Comparison of ENCODE assay signal across 8 cellular contexts in genomic region chr19:16325161-16325527, GRCh38. TPM values are rescaled to one million over a fixed set of nuclear protein-coding genes. Genes with fewer than 3 reads are reported as not detected.
DNase-seq lines count a peak whose midpoint lies in the region; ATAC-seq and TF ChIP-seq lines count a peak whose summit lies in the region.

No MANE protein-coding gene starts in this region.

- H3K9me3 Mint-ChIP-seq in Calu3 (ENCODE audit: low read depth, unreplicated experiment) (no peaks in the 10 kb centered on the region), H9 (peaks cover 0 to 2% of the 10 kb centered on the region in 2 experiments; a peak in 3 of 5 replicates)

- H3K4me1 ChIP-seq in H9 (ENCODE audit: insufficient read depth, low read length): no peaks in the 10 kb centered on the region
- peaks cover 46% of the 10 kb centered on the region for H3K4me1 ChIP-seq in mononuclear cell (ENCODE audit: insufficient read depth, low read length)
- no peaks in the 10 kb centered on the region for H3K4me1 ChIP-seq in urinary bladder (ENCODE audit: insufficient read depth)

- H2BK15ac ChIP-seq in H9 (ENCODE audit: low read depth, low read length): no peak overlapping the region

- no peak overlapping the region for H3K23ac ChIP-seq in H9 (ENCODE audit: insufficient read length, low read depth, low read length)

- H3K9me3 ChIP-seq in H9 (ENCODE audit: control insufficient read depth, low read depth, low read length): no peaks in the 10 kb centered on the region
- H3K9me3 ChIP-seq in T-helper 17 cell (ENCODE audit: control insufficient read depth, low read length, poor library complexity, severe bottlenecking): no peaks in the 10 kb centered on the region
- no peaks in the 10 kb centered on the region for H3K9me3 ChIP-seq in mononuclear cell (ENCODE audit: low read depth, low read length)

- CTCF ChIA-PET in Calu3 (lab: Charles Lee): interaction anchor here (0.5 to 1.7 kb wide), 2 partner anchors 58 to 163 kb away, joined by 4 to 5 read pairs; no protein-coding TSS in a partner anchor

- H4K91ac ChIP-seq in H9 (ENCODE audit: insufficient read length, low read depth, low read length): no peak overlapping the region

- peak overlapping the region; percentile 60 for H3K4me2 ChIP-seq in H9 (ENCODE audit: insufficient read depth, insufficient read length, low read length)

- H2AFZ ChIP-seq in H9 (ENCODE audit: low read length): no peak overlapping the region

- H2BK5ac ChIP-seq in H9 (ENCODE audit: insufficient read length, low read length): no peak overlapping the region

- H3K27ac ChIP-seq in H9 (ENCODE audit: insufficient read length, low read depth, low read length): no peak overlapping the region
- peak overlapping the region in 54 of 59 donors; percentile 33 to 94 (median 80) for H3K27ac ChIP-seq in dorsolateral prefrontal cortex
- peak overlapping the region; percentile 88 for H3K27ac ChIP-seq in urinary bladder (ENCODE audit: low read depth)

- H3K23me2 ChIP-seq in H9 (ENCODE audit: insufficient read length, low read depth, low read length, poor library complexity, severe bottlenecking): peaks cover 23% of the 10 kb centered on the region

- no peak overlapping the region for H3K56ac ChIP-seq in H9 (ENCODE audit: insufficient read length, low read depth, low read length)

- no peaks in the 10 kb centered on the region for H3K27me3 Mint-ChIP-seq in Calu3 (ENCODE audit: unreplicated experiment)
- peaks cover 89% of the 10 kb centered on the region for H3K27me3 Mint-ChIP-seq in H9 (ENCODE audit: low read depth)
- H3K27me3 Mint-ChIP-seq in T-helper 17 cell: no peaks in the 10 kb centered on the region

- no TSS peak for BruUV-seq in Calu3 (replicated peaks; lab: Mats Ljungman, UMichigan)

- no peak overlapping the region for H3K27ac Mint-ChIP-seq in Calu3 (ENCODE audit: unreplicated experiment)
- no peak overlapping the region for H3K27ac Mint-ChIP-seq in H9
- peak overlapping the region; percentile 99 for H3K27ac Mint-ChIP-seq in T-helper 17 cell

- no peak overlapping the region for H3K4ac ChIP-seq in H9 (ENCODE audit: low read depth, low read length)

- no CpG with 5 or more reads among the region's 52 CpGs for WGBS in H9 (ENCODE audit: extremely low coverage, insufficient read length, low lambda C conversion rate)
- under 1% methylated on average over 52 of the region's 52 CpGs for WGBS in urinary bladder

- no peaks in the 10 kb centered on the region for H4K20me1 ChIP-seq in H9 (ENCODE audit: control insufficient read depth, insufficient read depth, insufficient read length)

- no peak overlapping the region for H2BK120ac ChIP-seq in H9 (ENCODE audit: low read depth, low read length, poor library complexity, severe bottlenecking)

- H3K4me1 Mint-ChIP-seq in Calu3 (ENCODE audit: low read depth, unreplicated experiment) (peaks cover 8% of the 10 kb centered on the region), H9 (peaks cover 7 to 10% of the 10 kb centered on the region in 2 experiments; a peak in 3 of 4 replicates), T-helper 17 cell (peaks cover 44% of the 10 kb centered on the region)

- peak; percentile 50 for DNase-seq in Calu3
- DNase-seq in H9: peak; percentile 46
- peak; percentile 37 to 48 (median 47) for DNase-seq in T-helper 17 cell
- no peak for DNase-seq in dorsolateral prefrontal cortex
- DNase-seq in ACHN: no peak
- no peak for DNase-seq in SK-N-DZ (ENCODE audit: low spot score)

- peaks cover 17% of the 10 kb centered on the region for H3K36me3 Mint-ChIP-seq in Calu3 (ENCODE audit: insufficient read depth, unreplicated experiment)
- H3K36me3 Mint-ChIP-seq in H9 (ENCODE audit: insufficient read depth in 1 of 3, low read depth in 3 of 3): no peaks in the 10 kb centered on the region
- peaks cover 17% of the 10 kb centered on the region for H3K36me3 Mint-ChIP-seq in T-helper 17 cell (ENCODE audit: low read depth)

- no peak overlapping the region for H3T11ph ChIP-seq in H9 (ENCODE audit: low read length)

- H2BK12ac ChIP-seq in H9 (ENCODE audit: insufficient read length, low read depth, low read length): no peak overlapping the region

- H3K18ac ChIP-seq in H9 (ENCODE audit: insufficient read length, low read depth, low read length): peak overlapping the region; percentile 74

- no peaks in the 10 kb centered on the region for H3K79me1 ChIP-seq in H9 (ENCODE audit: insufficient read depth, low read depth, low read length, poor library complexity, severe bottlenecking)

- H4K8ac ChIP-seq in H9 (replicated peaks; ENCODE audit: insufficient read length, low read depth, low read length): no peak overlapping the region

- peaks cover 41% of the 10 kb centered on the region for H3K27me3 ChIP-seq in H9 (ENCODE audit: insufficient read depth, low read length)
- peaks cover 0 to 11% (median 0%) of the 10 kb centered on the region in 45 donors for H3K27me3 ChIP-seq in dorsolateral prefrontal cortex
- H3K27me3 ChIP-seq in mononuclear cell (ENCODE audit: insufficient read depth, low read length): no peaks in the 10 kb centered on the region

- peak overlapping the region; percentile 24 for H3K4me3 Mint-ChIP-seq in Calu3 (ENCODE audit: low read depth, unreplicated experiment)
- peak overlapping the region; percentile 10 to 65; a peak in 1 of 5 replicates for H3K4me3 Mint-ChIP-seq in H9
- peak overlapping the region; percentile 85 for H3K4me3 Mint-ChIP-seq in T-helper 17 cell

- no peak overlapping the region for H2BK20ac ChIP-seq in H9 (ENCODE audit: low read depth, low read length, poor library complexity, severe bottlenecking)

- no peak overlapping the region for H4K5ac ChIP-seq in H9 (ENCODE audit: insufficient read length, low read depth, low read length)

- H3K14ac ChIP-seq in H9 (ENCODE audit: insufficient read depth, low read length): peak overlapping the region; percentile 75; the same call in 1 of the 2 replicates

- TF ChIP-seq CTCF in Calu3 (IDR thresholded peaks at IDR 0.05; ENCODE audit: unreplicated experiment) (peak; percentile 29), H9 (conservative IDR thresholded peaks at IDR 0.05) (no peak; the same call in 1 of the 3 replicates), dorsolateral prefrontal cortex (IDR thresholded peaks at IDR 0.05 in 54 of 56, conservative IDR thresholded peaks at IDR 0.05 in 2 of 56; ENCODE audit: low read depth in 1 of 56, partially characterized antibody in 56 of 56) (peak in 3 of 56 donors; percentile 6 to 18 (median 9))

- H2AK5ac ChIP-seq in H9 (ENCODE audit: insufficient read length, low read length): no peak overlapping the region

- no peak overlapping the region for H3K9ac ChIP-seq in H9 (ENCODE audit: extremely low read depth, insufficient read length, low read length)

- intact Hi-C loops in Calu3 (cut with micrococcal nuclease; ENCODE audit: unreplicated experiment): no loop called here
- intact Hi-C loops in dorsolateral prefrontal cortex (cut with DNase I): loop anchor here in 1 of 2 donors (5.0 kb wide), 2 partner anchors 43 to 73 kb away; no protein-coding TSS in a partner anchor

- no peaks in the 10 kb centered on the region for H3K36me3 ChIP-seq in urinary bladder (ENCODE audit: insufficient read depth)

- no peak for ATAC-seq in T-helper 17 cell

- peak overlapping the region; percentile 34 to 76 (median 65) for H3K4me3 ChIP-seq in dorsolateral prefrontal cortex
- H3K4me3 ChIP-seq in mononuclear cell (ENCODE audit: low read length): peak overlapping the region; percentile 91
- H3K4me3 ChIP-seq in urinary bladder (ENCODE audit: low read depth, low read length): peak overlapping the region; percentile 85

- no peaks in the 10 kb centered on the region for H3K79me2 ChIP-seq in H9 (ENCODE audit: insufficient read depth, low read length)

- in situ Hi-C loops in ACHN (cut with HindIII; ENCODE audit: low pct_ligation_motif_present, low pct_unique_long_range_greater_than_20kb, low sequenced_read_pairs): no loop called here

RNA-seq across cellular contexts. Expression of gene KLF2, which starts 0.5 kb away (rescaled TPM):
- total RNA-seq in Calu3 (2022) (2.5 and 5.0 TPM in 2 replicates), H9 (2021) (0.24 and 0.33 TPM in 2 replicates), T-helper 17 cell (100 to 1,000 TPM; 465 to 578 TPM), dorsolateral prefrontal cortex (10 to 100 TPM in 102 of 120 experiments, 1 to 10 TPM in 18; 5.2 to 50.8 (median 15.6) TPM), mononuclear cell (184 TPM), urinary bladder (14.2 TPM)
- polyA plus RNA-seq in urinary bladder: 155 TPM
- not detected in 2 replicates for polyA plus RNA-seq in SK-N-DZ (2014; cell fraction: cytosol; rRNA removed)
- not detected in 2 replicates for polyA plus RNA-seq in SK-N-DZ (2014; cell fraction: nucleus; rRNA removed)

Comparison
In these comparisons a context has a peak if more than half of its experiments do, and no peak if none do; other contexts are left out.
1. DNase-seq: peak in Calu3 (single experiment), H9 (single experiment) and T-helper 17 cell (3 of 3); none in dorsolateral prefrontal cortex (0 of 10), ACHN (single experiment) and SK-N-DZ (single experiment).
2. H3K4me3 Mint-ChIP-seq: peak in every context shown above with its lines; median percentile 85 in T-helper 17 cell; 38 in H9; 24 in Calu3.
3. Peak in every context shown above with its lines, with median percentiles within 50 percentile points of each other: H3K4me3 ChIP-seq.